ENCODE assay signal across 9 cellular contexts in genomic region chrX:149503446-149503845, GRCh38. TPM values are rescaled to one million over a fixed set of nuclear protein-coding genes. Genes with fewer than 3 reads are reported as not detected.
A peak's percentile ranks its signal among the peaks of the same experiment; 100 is the strongest.
DNase-seq lines count a peak whose midpoint lies in the region; ATAC-seq and TF ChIP-seq lines count a peak whose summit lies in the region.
"Not testable (repeated sequence)": the region's sequence is repeated elsewhere in the genome, so short reads cannot be mapped to it uniquely, and the experiment has no call there.
"Had no signal": no experiment of that assay in that cellular context is flagged by ENCODE, and none has a peak within 500 bp of the region (broad histone marks: within the 10 kb centered on the region; RNA-seq: fewer than 3 reads in every experiment).

No MANE protein-coding gene starts in this region.

- H3K27me3 Mint-ChIP-seq in GM23338 (ENCODE audit: insufficient read depth, low read depth, poor library complexity); activated T-cell treated with anti-CD3 and anti-CD28 coated beads, Interleukin-2, amount 50 U/mL, for 24 hours; endothelial cell (ENCODE audit: unreplicated experiment); natural killer cell treated with Interleukin-12 subunit alpha and Interleukin-12 subunit beta and Interleukin-15 and Interleukin-18, amount 100 ng/mL, for 72 hours; stimulated activated naive CD8-positive, alpha-beta T cell treated with anti-CD3 and anti-CD28 coated beads, Interleukin-15, Interleukin-2, amounts not matched to agents 100 ng/mL and 50 ng/mL, for 24 hours: not testable (repeated sequence)

- not testable (repeated sequence) for H3K4me3 Mint-ChIP-seq in GM23338; endothelial cell (ENCODE audit: unreplicated experiment)
- peak overlapping the region; percentile 76 for H3K4me3 Mint-ChIP-seq in activated T-cell treated with anti-CD3 and anti-CD28 coated beads, Interleukin-2, amount 50 U/mL, for 24 hours
- peak overlapping the region; percentile 99 for H3K4me3 Mint-ChIP-seq in natural killer cell treated with Interleukin-12 subunit alpha and Interleukin-12 subunit beta and Interleukin-15 and Interleukin-18, amount 100 ng/mL, for 72 hours
- H3K4me3 Mint-ChIP-seq in stimulated activated naive CD8-positive, alpha-beta T cell treated with anti-CD3 and anti-CD28 coated beads, Interleukin-15, Interleukin-2, amounts not matched to agents 100 ng/mL and 50 ng/mL, for 24 hours: peak overlapping the region; percentile 99

- not testable (repeated sequence) for H3K4me2 ChIP-seq in GM23338

- not testable (repeated sequence) for H3K27ac ChIP-seq in GM23338 (ENCODE audit: low read depth)

- H3K4me1 ChIP-seq in GM23338 (ENCODE audit: insufficient read depth): not testable (repeated sequence)

- ATAC-seq in GM23338: peak; percentile 9
- peak; percentile 76 to 81 for ATAC-seq in natural killer cell treated with Interleukin-12 subunit alpha and Interleukin-12 subunit beta and Interleukin-15 and Interleukin-18, amount 100 ng/mL, for 72 hours

- H3K36me3 Mint-ChIP-seq in GM23338 (ENCODE audit: low read depth); endothelial cell (ENCODE audit: low read depth, unreplicated experiment); natural killer cell treated with Interleukin-12 subunit alpha and Interleukin-12 subunit beta and Interleukin-15 and Interleukin-18, amount 100 ng/mL, for 72 hours: not testable (repeated sequence)
- H3K36me3 Mint-ChIP-seq in activated T-cell treated with anti-CD3 and anti-CD28 coated beads, Interleukin-2, amount 50 U/mL, for 24 hours (ENCODE audit: low read depth): peaks cover 43% of the 10 kb centered on the region
- H3K36me3 Mint-ChIP-seq in stimulated activated naive CD8-positive, alpha-beta T cell treated with anti-CD3 and anti-CD28 coated beads, Interleukin-15, Interleukin-2, amounts not matched to agents 100 ng/mL and 50 ng/mL, for 24 hours (ENCODE audit: low read depth): peaks cover 18% of the 10 kb centered on the region

- not testable (repeated sequence) for H3K9me3 Mint-ChIP-seq in GM23338; activated T-cell treated with anti-CD3 and anti-CD28 coated beads, Interleukin-2, amount 50 U/mL, for 24 hours; endothelial cell (ENCODE audit: unreplicated experiment); natural killer cell treated with Interleukin-12 subunit alpha and Interleukin-12 subunit beta and Interleukin-15 and Interleukin-18, amount 100 ng/mL, for 72 hours; stimulated activated naive CD8-positive, alpha-beta T cell treated with anti-CD3 and anti-CD28 coated beads, Interleukin-15, Interleukin-2, amounts not matched to agents 100 ng/mL and 50 ng/mL, for 24 hours

- not testable (repeated sequence) for H3K27ac Mint-ChIP-seq in GM23338; endothelial cell (ENCODE audit: unreplicated experiment)
- peak overlapping the region; percentile 84 for H3K27ac Mint-ChIP-seq in activated T-cell treated with anti-CD3 and anti-CD28 coated beads, Interleukin-2, amount 50 U/mL, for 24 hours
- peak overlapping the region; percentile 88 to 94 for H3K27ac Mint-ChIP-seq in natural killer cell treated with Interleukin-12 subunit alpha and Interleukin-12 subunit beta and Interleukin-15 and Interleukin-18, amount 100 ng/mL, for 72 hours
- H3K27ac Mint-ChIP-seq in stimulated activated naive CD8-positive, alpha-beta T cell treated with anti-CD3 and anti-CD28 coated beads, Interleukin-15, Interleukin-2, amounts not matched to agents 100 ng/mL and 50 ng/mL, for 24 hours: peak overlapping the region; percentile 45

- H3K27me3 ChIP-seq in GM23338 (ENCODE audit: insufficient read depth): not testable (repeated sequence)

- TF ChIP-seq CTCF in GM12865 (IDR thresholded peaks at IDR 0.05; ENCODE audit: insufficient read depth, low read depth, low read length, missing control alignments); GM23338 (conservative IDR thresholded peaks at IDR 0.05; ENCODE audit: low read depth in 2 of 2); endothelial cell (IDR thresholded peaks at IDR 0.05; ENCODE audit: unreplicated experiment): not testable (repeated sequence)

- DNase-seq in GM12865 (ENCODE audit: low read depth) (peak; percentile 76), GM23338 (ENCODE audit: low spot score) (peak; percentile 20), HT1080 (ENCODE audit: low read depth) (peak; percentile 77), SHP77 (lab: John Stamatoyannopoulos, UW) (peak; percentile 5 to 17), endothelial cell (ENCODE audit: low spot score) (peak; percentile 24)
- peak; percentile 64 for DNase-seq in activated T-cell treated with anti-CD3 and anti-CD28 coated beads, Interleukin-2, amount 50 U/mL, for 24 hours
- DNase-seq in natural killer cell treated with Interleukin-12 subunit alpha and Interleukin-12 subunit beta and Interleukin-15 and Interleukin-18, amount 100 ng/mL, for 72 hours (ENCODE audit: low spot score): peak; percentile 76

- H3K4me3 ChIP-seq in GM12865 (ENCODE audit: low read depth, low read length): peak overlapping the region; percentile 17; the same call in 1 of the 2 replicates
- H3K4me3 ChIP-seq in GM23338: not testable (repeated sequence)

- not testable (repeated sequence) for H2AFZ ChIP-seq in GM23338

- not testable (repeated sequence) for H3K36me3 ChIP-seq in GM23338 (ENCODE audit: insufficient read depth)

- H3K9me2 ChIP-seq in GM23338 (ENCODE audit: insufficient read depth): not testable (repeated sequence)

- peaks cover 13% of the 10 kb centered on the region; the same call in 2 of the 3 replicates for H3K4me1 Mint-ChIP-seq in GM23338
- peaks cover 41% of the 10 kb centered on the region for H3K4me1 Mint-ChIP-seq in activated T-cell treated with anti-CD3 and anti-CD28 coated beads, Interleukin-2, amount 50 U/mL, for 24 hours (ENCODE audit: low read depth)
- H3K4me1 Mint-ChIP-seq in endothelial cell (ENCODE audit: unreplicated experiment): peaks cover 16% of the 10 kb centered on the region
- peaks cover 26 to 33% of the 10 kb centered on the region in 2 donors for H3K4me1 Mint-ChIP-seq in natural killer cell treated with Interleukin-12 subunit alpha and Interleukin-12 subunit beta and Interleukin-15 and Interleukin-18, amount 100 ng/mL, for 72 hours (ENCODE audit: low read depth in 2 of 2)
- H3K4me1 Mint-ChIP-seq in stimulated activated naive CD8-positive, alpha-beta T cell treated with anti-CD3 and anti-CD28 coated beads, Interleukin-15, Interleukin-2, amounts not matched to agents 100 ng/mL and 50 ng/mL, for 24 hours (ENCODE audit: low read depth): peaks cover 41% of the 10 kb centered on the region

- not testable (repeated sequence) for H3F3A ChIP-seq in GM23338 (replicated peaks; ENCODE audit: low read depth)

- H3K79me2 ChIP-seq in GM23338 (replicated peaks; ENCODE audit: insufficient read depth): not testable (repeated sequence)

- H4K20me1 ChIP-seq in GM23338 (replicated peaks; ENCODE audit: insufficient read depth): not testable (repeated sequence)

RNA-seq across cellular contexts. Expression of gene IDS, which starts 1.7 kb away (rescaled TPM):
- 12.3 and 12.4 TPM in 2 replicates for total RNA-seq in GM23338 (2014; rRNA removed; shearing (Covaris generic))
- 8.2 and 8.6 TPM in 2 replicates for polyA plus RNA-seq in GM23338 (2016; fragmentation: Nextera tagmentation; extraction: Ambion mirVana)
- total RNA-seq in HT1080 (2014; rRNA removed; shearing (Covaris generic)): 53.5 and 88.4 TPM in 2 replicates
- 90.5 and 108 TPM in 2 replicates for polyA plus RNA-seq in HT1080 (2015; cell fraction: cytosol; rRNA removed)
- 43.8 and 53.0 TPM in 2 replicates for polyA plus RNA-seq in HT1080 (2015; cell fraction: nucleus; rRNA removed)
- total RNA-seq in endothelial cell (ENCODE audit: unreplicated experiment): 99.2 TPM
- total RNA-seq in natural killer cell treated with Interleukin-12 subunit alpha and Interleukin-12 subunit beta and Interleukin-15 and Interleukin-18, amount 100 ng/mL, for 72 hours: 100 to 1,000 TPM in 1 of 2 donors, 10 to 100 TPM in 1; 96.0 to 129 TPM

RNA-seq across cellular contexts. Expression of gene EOLA1, which starts 37.4 kb away (rescaled TPM):
- 2.5 and 4.0 TPM in 2 replicates for total RNA-seq in GM23338 (2014; rRNA removed; shearing (Covaris generic))
- 2.6 and 3.3 TPM in 2 replicates for polyA plus RNA-seq in GM23338 (2016; fragmentation: Nextera tagmentation; extraction: Ambion mirVana)
- total RNA-seq in HT1080 (2014; rRNA removed; shearing (Covaris generic)): 11.2 and 12.4 TPM in 2 replicates
- 8.2 and 13.2 TPM in 2 replicates for polyA plus RNA-seq in HT1080 (2015; cell fraction: cytosol; rRNA removed)
- 7.0 and 9.3 TPM in 2 replicates for polyA plus RNA-seq in HT1080 (2015; cell fraction: nucleus; rRNA removed)
- total RNA-seq in endothelial cell (ENCODE audit: unreplicated experiment): 57.4 TPM
- total RNA-seq in natural killer cell treated with Interleukin-12 subunit alpha and Interleukin-12 subunit beta and Interleukin-15 and Interleukin-18, amount 100 ng/mL, for 72 hours: 10 to 100 TPM; 32.1 to 35.0 TPM

RNA-seq across cellular contexts. Expression of gene HSFX3, which starts 46.3 kb away (rescaled TPM):
- total RNA-seq in GM23338 (2014; rRNA removed; shearing (Covaris generic)): not detected in 2 replicates
- polyA plus RNA-seq in GM23338 (2016; fragmentation: Nextera tagmentation; extraction: Ambion mirVana): not detected in 2 replicates
- total RNA-seq in HT1080 (2014; rRNA removed; shearing (Covaris generic)): not detected in 2 replicates
- not detected in 2 replicates for polyA plus RNA-seq in HT1080 (2015; cell fraction: cytosol; rRNA removed)
- polyA plus RNA-seq in HT1080 (2015; cell fraction: nucleus; rRNA removed): not detected in 2 replicates
- total RNA-seq in endothelial cell (ENCODE audit: unreplicated experiment): not detected
- not detected for total RNA-seq in natural killer cell treated with Interleukin-12 subunit alpha and Interleukin-12 subunit beta and Interleukin-15 and Interleukin-18, amount 100 ng/mL, for 72 hours
- total RNA-seq: glomerular endothelial cell had no signal

Comparison
In these comparisons a context has a peak if more than half of its experiments do, and no peak if none do; other contexts are left out.
1. DNase-seq: peak in every context shown above with its lines; median percentile 77 in HT1080; 76 in GM12865; 76 in natural killer cell treated with Interleukin-12 subunit alpha and Interleukin-12 subunit beta and Interleukin-15 and Interleukin-18, amount 100 ng/mL, for 72 hours; 64 in activated T-cell treated with anti-CD3 and anti-CD28 coated beads, Interleukin-2, amount 50 U/mL, for 24 hours; 24 in endothelial cell; 20 in GM23338; 11 in SHP77.